In genomic region chr1:201648911-201649775, GRCh38 we compare ENCODE assay signal across 8 cellular contexts.
A peak's percentile ranks its signal among the peaks of the same experiment; 100 is the strongest.
DNase-seq lines count a peak whose midpoint lies in the region; ATAC-seq, FAIRE-seq and TF ChIP-seq lines count a peak whose summit lies in the region.

No MANE protein-coding gene starts in this region.

- peaks cover 0 to 20% of the 10 kb centered on the region in 2 experiments for H3K36me3 ChIP-seq in mesenchymal stem cell (ENCODE audit: control insufficient read depth in 1 of 2, insufficient read depth in 2 of 2, low read depth in 1 of 2, low read length in 2 of 2)

- H3K4me3 ChIP-seq in Jurkat, Clone E6-1 (ENCODE audit: low read length): peak overlapping the region; percentile 55; the same call in 1 of the 2 replicates
- H3K4me3 ChIP-seq in cardiac fibroblast (replicated peaks in 1 of 2; ENCODE audit: low read depth in 2 of 2, low read length in 2 of 2): peak overlapping the region; percentile 62 to 65
- peak overlapping the region; percentile 70 to 96 for H3K4me3 ChIP-seq in mesenchymal stem cell (ENCODE audit: insufficient read depth in 1 of 2, low read depth in 1 of 2, low read length in 2 of 2)

- H3K27me3 Mint-ChIP-seq in natural killer cell (ENCODE audit: low read depth in 2 of 2): peaks cover 31 to 32% of the 10 kb centered on the region in 2 donors

- H3K4me1 Mint-ChIP-seq in natural killer cell: no peaks in the 10 kb centered on the region

- H3K23ac ChIP-seq in mesenchymal stem cell (ENCODE audit: low read length in 2 of 2): peak overlapping the region; percentile 11 to 63

- no peaks in the 10 kb centered on the region for H3K27me3 ChIP-seq in mesenchymal stem cell (ENCODE audit: control insufficient read depth in 1 of 2, insufficient read depth in 1 of 2, low read length in 2 of 2)

- TF ChIP-seq CTCF in 22Rv1 (IDR thresholded peaks at IDR 0.05) (no peak), cardiac fibroblast (IDR thresholded peaks at IDR 0.05; ENCODE audit: low read depth, low read length) (no peak), natural killer cell (IDR thresholded peaks at IDR 0.05) (no peak)

- H3K4ac ChIP-seq in mesenchymal stem cell (ENCODE audit: low read depth in 1 of 2, low read length in 2 of 2): peak overlapping the region; percentile 49 to 85

- H3K9ac ChIP-seq in mesenchymal stem cell (ENCODE audit: low read length): peak overlapping the region; percentile 93

- H4K91ac ChIP-seq in mesenchymal stem cell (ENCODE audit: low read length): peak overlapping the region; percentile 84

- peak overlapping the region; percentile 16 to 72 for H2BK12ac ChIP-seq in mesenchymal stem cell (ENCODE audit: low read length in 2 of 2)

- H2BK15ac ChIP-seq in mesenchymal stem cell (ENCODE audit: low read depth, poor library complexity, severe bottlenecking): peak overlapping the region; percentile 98

- no peak overlapping the region for H2AFZ ChIP-seq in mesenchymal stem cell (ENCODE audit: low read depth, low read length)

- ATAC-seq in natural killer cell: no peak

- H3K4me3 Mint-ChIP-seq in natural killer cell: no peak overlapping the region

- H3K9me3 Mint-ChIP-seq in natural killer cell: no peaks in the 10 kb centered on the region

- FAIRE-seq in GM12891 (lab: Jason Lieb, UNC): no peak

- H3K79me1 ChIP-seq in mesenchymal stem cell (replicated peaks; ENCODE audit: low read length, poor library complexity, severe bottlenecking): peaks cover 25% of the 10 kb centered on the region

- peaks cover 27% of the 10 kb centered on the region for H3K4me1 ChIP-seq in mesenchymal stem cell (ENCODE audit: control insufficient read depth, insufficient read depth, low read depth, low read length)

- no peaks in the 10 kb centered on the region for H3K9me3 ChIP-seq in mesenchymal stem cell (ENCODE audit: control insufficient read depth, low read length)

- no peak for DNase-seq in Jurkat, Clone E6-1 (ENCODE audit: low read depth, low spot score)
- DNase-seq in cardiac fibroblast (ENCODE audit: low read depth in 2 of 2) (peak; percentile 26 to 51), mesenchymal stem cell (peak; percentile 55), natural killer cell (no peak), GM12891 (ENCODE audit: insufficient read length, low spot score) (no peak), erythroblast (lab: John Stamatoyannopoulos, UW) (no peak), activated gamma-delta T cell treated with Interleukin-2 at 50 U/mL for 16 hours (no peak)

- under 1% methylated on average over 52 of the region's 52 CpGs for WGBS in mesenchymal stem cell

- no peak for TF ChIP-seq POLR2A in GM12891 (IDR thresholded peaks at IDR 0.05; ENCODE audit: low read depth, low read length)
- TF ChIP-seq POLR2A in erythroblast (IDR thresholded peaks at IDR 0.05; ENCODE audit: low read length): no peak

- H3K27ac ChIP-seq in 22Rv1: peak overlapping the region; percentile 91
- H3K27ac ChIP-seq in mesenchymal stem cell (ENCODE audit: low read length, poor library complexity, severe bottlenecking): no peak overlapping the region

- H2BK120ac ChIP-seq in mesenchymal stem cell (ENCODE audit: low read depth, low read length): peak overlapping the region; percentile 82

- H3K18ac ChIP-seq in mesenchymal stem cell (ENCODE audit: low read depth in 1 of 2, low read length in 2 of 2): peak overlapping the region; percentile 92 to 98

- peak overlapping the region; percentile 51 for H4K8ac ChIP-seq in mesenchymal stem cell (ENCODE audit: low read length)

- intact Hi-C loops in natural killer cell (cut with micrococcal nuclease): no loop called here

- no peaks in the 10 kb centered on the region for H3K36me3 Mint-ChIP-seq in natural killer cell

- H2AK5ac ChIP-seq in mesenchymal stem cell (ENCODE audit: low read length, severe bottlenecking): no peak overlapping the region

- H3K27ac Mint-ChIP-seq in natural killer cell: no peak overlapping the region

- peak overlapping the region; percentile 65 to 68 for H3K14ac ChIP-seq in mesenchymal stem cell (ENCODE audit: low read length in 2 of 2)

- H2BK5ac ChIP-seq in mesenchymal stem cell (ENCODE audit: low read depth, low read length, poor library complexity, severe bottlenecking): no peak overlapping the region

- H3K4me2 ChIP-seq in mesenchymal stem cell (ENCODE audit: low read length, poor library complexity, severe bottlenecking): peak overlapping the region; percentile 95

TF ChIP-seq in GM12891, 5 proteins besides CTCF, POLR2A, EP300 and RAD21:
- no peak for TF ChIP-seq SPI1 (IDR thresholded peaks at IDR 0.05; ENCODE audit: low read depth, low read length)
- TF ChIP-seq POU2F2 (IDR thresholded peaks at IDR 0.05; ENCODE audit: low read depth, low read length): no peak
- TF ChIP-seq PAX5 (IDR thresholded peaks at IDR 0.05; ENCODE audit: insufficient read depth, low read length, severe bottlenecking): no peak
- no peak for TF ChIP-seq POLR2AphosphoS5 (IDR thresholded peaks at IDR 0.05; ENCODE audit: low read depth, low read length)
- TF ChIP-seq TAF1 (IDR thresholded peaks at IDR 0.05; ENCODE audit: low read depth, low read length): no peak
TF ChIP-seq in GM12891: peak in this region for 0.

Comparison
In these comparisons a context has a peak if more than half of its experiments do, and no peak if none do; other contexts are left out.
1. DNase-seq: peak in cardiac fibroblast (2 of 2) and mesenchymal stem cell (single experiment); none in Jurkat, Clone E6-1 (single experiment), natural killer cell (single experiment), GM12891 (single experiment), erythroblast (0 of 2) and activated gamma-delta T cell treated with Interleukin-2 at 50 U/mL for 16 hours (single experiment).
2. Peak in every context shown above with its lines, with median percentiles within 50 percentile points of each other: H3K4me3 ChIP-seq.